9 cellular contexts compared by ENCODE assay signal in genomic region chr4:76948441-76949292, GRCh38. TPM values are rescaled to one million over a fixed set of nuclear protein-coding genes. Genes with fewer than 3 reads are reported as not detected.
DNase-seq lines count a peak whose midpoint lies in the region; ATAC-seq, FAIRE-seq and TF ChIP-seq lines count a peak whose summit lies in the region.
"Had no signal": no experiment of that assay in that cellular context is flagged by ENCODE, and none has a peak within 500 bp of the region (broad histone marks: within the 10 kb centered on the region; RNA-seq: fewer than 3 reads in every experiment).

No MANE protein-coding gene starts in this region.

- H3K4me3 ChIP-seq in gastroesophageal sphincter (peak overlapping the region; percentile 58 to 77), tibial artery (peak overlapping the region; percentile 79 to 81)

- no peaks in the 10 kb centered on the region for H3K9me3 ChIP-seq in gastroesophageal sphincter
- H3K9me3 ChIP-seq in tibial artery = no peaks in the 10 kb centered on the region

- intact Hi-C loops in tibial artery (cut with DNase I; ENCODE audit: low total_unique reads) = loop anchor here (5.0 kb wide), 1 partner anchor 209 kb away; the partner anchor contains the start of gene CCNG2

- H3K27ac ChIP-seq in gastroesophageal sphincter = peak overlapping the region; percentile 66 to 95 (median 89)
- peak overlapping the region; percentile 94 to 97 for H3K27ac ChIP-seq in tibial artery

- TF ChIP-seq CTCF in gastroesophageal sphincter (IDR thresholded peaks at IDR 0.05) (peak in 1 of 4 experiments; percentile 25), tibial artery (IDR thresholded peaks at IDR 0.05) (peak in 1 of 2 experiments; percentile 15)

- H3K27me3 ChIP-seq in gastroesophageal sphincter (no peaks in the 10 kb centered on the region), tibial artery (no peaks in the 10 kb centered on the region)

- peak in 1 of 2 donors; percentile 8 for TF ChIP-seq POLR2A in gastroesophageal sphincter (IDR thresholded peaks at IDR 0.05)

- FAIRE-seq in HTR-8/SVneo (lab: Jason Lieb, UNC) = no peak

- no peak for TF ChIP-seq EP300 in gastroesophageal sphincter (IDR thresholded peaks at IDR 0.05)

- WGBS in gastroesophageal sphincter (ENCODE audit: low coverage in 1 of 2), 2 donors = no CpG with 5 or more reads among the region's 63 CpGs

- DNase-seq in DMS 273 (lab: John Stamatoyannopoulos, UW; ENCODE audit: unreplicated experiment) = peak; percentile 75
- peak; percentile 48 for DNase-seq in HTR-8/SVneo (ENCODE audit: insufficient read length, low spot score)
- peak; percentile 73 for DNase-seq in SIG-M5 treated with dmso at 0.1 percent for 504 hours (lab: John Stamatoyannopoulos, UW; ENCODE audit: unreplicated experiment)
- DNase-seq in activated naive CD4-positive, alpha-beta T cell (lab: John Stamatoyannopoulos, UW) = peak in 3 of 4 experiments; percentile 8 to 31 (median 15)
- DNase-seq in occipital lobe (lab: John Stamatoyannopoulos, UW) = peak; percentile 60
- peak; percentile 77 to 90 for DNase-seq in tibial artery

- H3K4me1 ChIP-seq in gastroesophageal sphincter (peaks cover 0 to 43% (median 15%) of the 10 kb centered on the region in 3 donors), tibial artery (peaks cover 0 to 36% (median 14%) of the 10 kb centered on the region in 4 donors)

- ATAC-seq in GM21390 (IDR thresholded peaks at IDR 0.05; ENCODE audit: unreplicated experiment) (peak; percentile 44), gastroesophageal sphincter (peak; percentile 57)

- H3K36me3 ChIP-seq in gastroesophageal sphincter (no peaks in the 10 kb centered on the region), tibial artery (no peaks in the 10 kb centered on the region)

RNA-seq across cellular contexts. Expression of gene SEPTIN11, which starts 0.9 kb away (rescaled TPM):
- total RNA-seq in gastroesophageal sphincter (100 to 1,000 TPM in 2 of 4 donors, 10 to 100 TPM in 2; 65.1 to 192 (median 97.8) TPM), occipital lobe (244 TPM)

RNA-seq across cellular contexts. Expression of gene SOWAHB, which starts 50.7 kb away (rescaled TPM):
- 1 to 10 TPM in 1 of 4 donors, under 1 TPM in 1, not detected in 2; 0.62 to 1.8 TPM for total RNA-seq in gastroesophageal sphincter
- 5.5 TPM for total RNA-seq in occipital lobe
- total RNA-seq: subcutaneous adipose tissue had no signal

Comparison
In these comparisons a context has a peak if more than half of its experiments do, and no peak if none do; other contexts are left out.
1. Peak in every context shown above with its lines: DNase-seq, ATAC-seq, H3K4me3 ChIP-seq and H3K27ac ChIP-seq.
2. DNase-seq: peak in every context shown above with its lines; median percentile 84 in tibial artery; 75 in DMS 273; 73 in SIG-M5 treated with dmso at 0.1 percent for 504 hours; 60 in occipital lobe; 48 in HTR-8/SVneo; 15 in activated naive CD4-positive, alpha-beta T cell.